In the genomic region with DNA sequence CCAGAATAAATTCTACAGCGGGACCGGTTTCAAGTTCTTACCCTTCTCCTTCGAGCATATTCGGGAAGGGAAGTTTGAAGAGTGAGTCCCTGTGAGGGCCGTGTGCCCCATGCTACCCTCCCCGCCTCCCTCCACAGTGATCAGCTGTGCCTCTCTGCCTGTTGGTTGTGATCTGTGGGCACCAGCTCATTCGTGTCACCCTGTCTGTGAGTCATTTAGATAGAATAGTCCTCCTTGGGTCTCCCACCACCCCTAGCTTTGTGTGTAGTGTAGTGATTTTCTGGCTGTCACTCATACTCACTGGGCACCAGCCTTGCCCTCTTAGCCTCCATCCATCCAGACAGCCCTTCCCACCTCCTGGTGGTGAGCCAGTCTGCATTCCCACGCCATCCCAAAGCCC, we compare ENCODE assay signal across 11 cellular contexts. TPM values are rescaled to one million over a fixed set of nuclear protein-coding genes. Genes with fewer than 3 reads are reported as not detected.
DNase-seq lines count a peak whose midpoint lies in the region; ATAC-seq, FAIRE-seq and TF ChIP-seq lines count a peak whose summit lies in the region.
"Had no signal": no experiment of that assay in that cellular context is flagged by ENCODE, and none has a peak within 500 bp of the region (broad histone marks: within the 10 kb centered on the region; RNA-seq: fewer than 3 reads in every experiment).

No MANE protein-coding gene starts in this region.

- no peak overlapping the region for H3K27ac Mint-ChIP-seq in activated T-cell treated with anti-CD3 and anti-CD28 coated beads, Interleukin-2, amount 50 U/mL, for 24 hours

- 90 to 94% methylated on average over 2 to 3 of the region's 8 CpGs for WGBS in mesodermal cell (ENCODE audit: insufficient coverage in 2 of 2), 2 experiments

- no peak for TF ChIP-seq POLR2A in breast epithelium (IDR thresholded peaks at IDR 0.05)

- H3K4me1 ChIP-seq in HUES48 (ENCODE audit: control insufficient read depth, insufficient read depth, low read length) (peaks cover 26% of the 10 kb centered on the region), breast epithelium (peaks cover 40 to 52% of the 10 kb centered on the region in 2 donors), mesodermal cell (ENCODE audit: control insufficient read depth, insufficient read depth, low read length, poor library complexity, severe bottlenecking) (peaks cover 58% of the 10 kb centered on the region)

- H3K36me3 Mint-ChIP-seq in activated T-cell treated with anti-CD3 and anti-CD28 coated beads, Interleukin-2, amount 50 U/mL, for 24 hours (ENCODE audit: low read depth) = peaks cover 9% of the 10 kb centered on the region

- intact Hi-C loops in breast epithelium (cut with DNase I; ENCODE audit: low total_unique reads) = no loop called here

- no peak overlapping the region for H3K9ac ChIP-seq in HUES48 (ENCODE audit: low read depth, low read length)
- H3K9ac ChIP-seq: KMS-11 had no signal

- no peaks in the 10 kb centered on the region for H3K27me3 Mint-ChIP-seq in activated T-cell treated with anti-CD3 and anti-CD28 coated beads, Interleukin-2, amount 50 U/mL, for 24 hours

- DNase-seq in breast epithelium (ENCODE audit: low spot score in 2 of 2) (no peak), substantia nigra (lab: John Stamatoyannopoulos, UW) (no peak), D721Med (ENCODE audit: insufficient read length, low spot score) (no peak), NCI-H2107 (lab: John Stamatoyannopoulos, UW) (no peak)
- no peak for DNase-seq in activated T-cell treated with anti-CD3 and anti-CD28 coated beads, Interleukin-2, amount 50 U/mL, for 24 hours
- DNase-seq: anterior cingulate cortex, DMS79 had no signal

- H3K4me3 ChIP-seq in HUES48 (ENCODE audit: low read depth, low read length) (no peak overlapping the region), breast epithelium (peak overlapping the region in 1 of 3 donors; percentile 47), mesodermal cell (ENCODE audit: extremely low read depth, insufficient read depth, low read length, poor library complexity, severe bottlenecking) (no peak overlapping the region)

- H3K36me3 ChIP-seq in HUES48 (ENCODE audit: control insufficient read depth, insufficient read depth, low read length) = peaks cover 13% of the 10 kb centered on the region
- H3K36me3 ChIP-seq in breast epithelium = no peaks in the 10 kb centered on the region
- peaks cover 21% of the 10 kb centered on the region for H3K36me3 ChIP-seq in mesodermal cell (ENCODE audit: control insufficient read depth, insufficient read depth, low read length)

- ATAC-seq in GM21737 (IDR thresholded peaks at IDR 0.05; ENCODE audit: unreplicated experiment) = no peak

- no peak for FAIRE-seq in D721Med (lab: Jason Lieb, UNC)

- H3K4me3 Mint-ChIP-seq in activated T-cell treated with anti-CD3 and anti-CD28 coated beads, Interleukin-2, amount 50 U/mL, for 24 hours = no peak overlapping the region

- peaks cover 23% of the 10 kb centered on the region for H3K4me1 Mint-ChIP-seq in activated T-cell treated with anti-CD3 and anti-CD28 coated beads, Interleukin-2, amount 50 U/mL, for 24 hours (ENCODE audit: low read depth)

- no peak for TF ChIP-seq CTCF in breast epithelium (IDR thresholded peaks at IDR 0.05)
- no peak for TF ChIP-seq CTCF in D721Med (IDR thresholded peaks at IDR 0.05; ENCODE audit: insufficient read depth, missing control alignments)

- H3K27me3 ChIP-seq in HUES48 (ENCODE audit: control insufficient read depth, insufficient read depth, low read length) (no peaks in the 10 kb centered on the region), breast epithelium (no peaks in the 10 kb centered on the region)

- no peaks in the 10 kb centered on the region for H3K9me3 Mint-ChIP-seq in activated T-cell treated with anti-CD3 and anti-CD28 coated beads, Interleukin-2, amount 50 U/mL, for 24 hours

- peak overlapping the region; percentile 95 for H3K27ac ChIP-seq in HUES48 (ENCODE audit: low read depth, low read length)
- peak overlapping the region; percentile 96 to 99 for H3K27ac ChIP-seq in breast epithelium
- peak overlapping the region; percentile 100 for H3K27ac ChIP-seq in mesodermal cell (ENCODE audit: low read depth, low read length, severe bottlenecking)
- H3K27ac ChIP-seq in substantia nigra (ENCODE audit: low read depth, low read length, poor library complexity, severe bottlenecking) = peak overlapping the region; percentile 77
- H3K27ac ChIP-seq: KMS-11 had no signal

- H3K9me3 ChIP-seq in HUES48 (ENCODE audit: control insufficient read depth, insufficient read depth, low read length) = no peaks in the 10 kb centered on the region
- H3K9me3 ChIP-seq in breast epithelium = no peaks in the 10 kb centered on the region
- H3K9me3 ChIP-seq in mesodermal cell (ENCODE audit: control insufficient read depth, low read length) = no peaks in the 10 kb centered on the region

RNA-seq across cellular contexts. Expression of a gene that starts 15.0 kb away (rescaled TPM):
- total RNA-seq in breast epithelium = 100 to 1,000 TPM in 1 of 3 donors, 10 to 100 TPM in 2; 42.9 to 101 (median 48.4) TPM
- 20.3 TPM for polyA plus RNA-seq in mesodermal cell (2013, experiment 1 of 2)
- 17.8 TPM for polyA plus RNA-seq in mesodermal cell (2013, experiment 2 of 2)

RNA-seq across cellular contexts. Expression of a gene that starts 31.7 kb away (rescaled TPM):
- 1 to 10 TPM; 1.2 to 5.6 (median 1.8) TPM for total RNA-seq in breast epithelium
- 0.92 TPM for polyA plus RNA-seq in mesodermal cell (2013, experiment 1 of 2)
- 0.71 TPM for polyA plus RNA-seq in mesodermal cell (2013, experiment 2 of 2)

RNA-seq across cellular contexts. Expression of a gene that starts 40.9 kb away (rescaled TPM):
- 10 to 100 TPM; 21.4 to 48.1 (median 26.9) TPM for total RNA-seq in breast epithelium
- polyA plus RNA-seq in mesodermal cell (2013, experiment 1 of 2) = 68.8 TPM
- polyA plus RNA-seq in mesodermal cell (2013, experiment 2 of 2) = 60.4 TPM

RNA-seq across cellular contexts. Expression of a gene that starts 45.9 kb away (rescaled TPM):
- 10 to 100 TPM; 27.2 to 49.8 (median 39.4) TPM for total RNA-seq in breast epithelium
- polyA plus RNA-seq in mesodermal cell (2013, experiment 1 of 2) = 39.2 TPM
- 34.6 TPM for polyA plus RNA-seq in mesodermal cell (2013, experiment 2 of 2)

RNA-seq across cellular contexts. Expression of a gene that starts 56.5 kb away (rescaled TPM):
- 1 to 10 TPM; 3.3 to 4.2 (median 3.5) TPM for total RNA-seq in breast epithelium
- 13.9 TPM for polyA plus RNA-seq in mesodermal cell (2013, experiment 1 of 2)
- 12.8 TPM for polyA plus RNA-seq in mesodermal cell (2013, experiment 2 of 2)
